Comparison of ENCODE assay signal across 1 cellular context in the genomic region with DNA sequence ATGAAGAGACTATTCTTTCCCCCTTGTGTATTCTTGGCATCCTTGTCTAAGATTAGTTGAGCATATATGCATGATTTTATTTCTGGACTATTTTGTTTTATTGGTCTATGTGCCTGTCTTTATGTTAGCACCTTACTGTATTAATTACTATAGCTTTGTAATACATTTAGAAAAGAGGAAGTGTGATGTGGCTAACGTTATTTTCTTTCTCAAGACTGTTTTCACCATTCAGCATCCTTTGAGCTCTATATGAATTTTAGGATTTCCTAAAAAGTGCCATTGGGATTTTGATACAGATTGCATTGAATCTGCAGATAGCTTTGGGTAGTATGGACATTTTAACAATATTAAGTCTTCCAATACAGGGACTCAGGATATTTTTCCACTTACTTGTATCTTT.
TF ChIP-seq lines count a peak whose summit lies in the region.

No MANE protein-coding gene starts in this region.

TF ChIP-seq in GM12878, 131 proteins besides CTCF, POLR2A, EP300 and RAD21 (continued from another document):
- TF ChIP-seq, protein P1, sequence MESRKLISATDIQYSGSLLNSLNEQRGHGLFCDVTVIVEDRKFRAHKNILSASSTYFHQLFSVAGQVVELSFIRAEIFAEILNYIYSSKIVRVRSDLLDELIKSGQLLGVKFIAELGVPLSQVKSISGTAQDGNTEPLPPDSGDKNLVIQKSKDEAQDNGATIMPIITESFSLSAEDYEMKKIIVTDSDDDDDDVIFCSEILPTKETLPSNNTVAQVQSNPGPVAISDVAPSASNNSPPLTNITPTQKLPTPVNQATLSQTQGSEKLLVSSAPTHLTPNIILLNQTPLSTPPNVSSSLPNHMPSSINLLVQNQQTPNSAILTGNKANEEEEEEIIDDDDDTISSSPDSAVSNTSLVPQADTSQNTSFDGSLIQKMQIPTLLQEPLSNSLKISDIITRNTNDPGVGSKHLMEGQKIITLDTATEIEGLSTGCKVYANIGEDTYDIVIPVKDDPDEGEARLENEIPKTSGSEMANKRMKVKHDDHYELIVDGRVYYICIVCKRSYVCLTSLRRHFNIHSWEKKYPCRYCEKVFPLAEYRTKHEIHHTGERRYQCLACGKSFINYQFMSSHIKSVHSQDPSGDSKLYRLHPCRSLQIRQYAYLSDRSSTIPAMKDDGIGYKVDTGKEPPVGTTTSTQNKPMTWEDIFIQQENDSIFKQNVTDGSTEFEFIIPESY (IDR thresholded peaks at IDR 0.05), result no peak
